In the genomic region with DNA sequence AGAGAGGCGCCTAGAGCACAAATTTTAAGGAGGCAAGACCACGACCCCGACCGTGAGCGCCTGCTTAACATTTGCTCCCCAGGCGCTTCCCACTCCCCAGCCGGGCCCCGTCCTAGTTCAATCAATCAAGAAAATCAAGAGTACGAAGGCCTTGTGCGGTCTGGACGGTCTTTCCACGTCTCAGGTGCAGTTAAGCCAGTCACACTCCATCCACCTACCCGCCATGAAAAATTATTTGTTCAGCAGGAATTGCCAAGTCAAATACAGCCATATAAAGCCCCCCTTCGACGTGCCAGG, we compare ENCODE assay signal across 8 cellular contexts. TPM values are rescaled to one million over a fixed set of nuclear protein-coding genes. Genes with fewer than 3 reads are reported as not detected.
DNase-seq lines count a peak whose midpoint lies in the region; ATAC-seq and TF ChIP-seq lines count a peak whose summit lies in the region.

No MANE protein-coding gene starts in this region.

- H3K27ac ChIP-seq in KMS-11 (peak overlapping the region; percentile 94), cingulate gyrus (ENCODE audit: low read depth, low read length) (peak overlapping the region; percentile 88)

- DNase-seq in GM06990 (ENCODE audit: extremely low read depth, insufficient read length), result no peak
- DNase-seq in mesothelial cell of epicardium (ENCODE audit: low spot score in 2 of 2, unreplicated experiment in 2 of 2), result no peak
- no peak for DNase-seq in AG20443 (ENCODE audit: low spot score)
- no peak for DNase-seq in HEK293T (ENCODE audit: extremely low spot score)
- DNase-seq in stimulated activated CD8-positive, alpha-beta memory T cell treated with anti-CD3 and anti-CD28 coated beads, Interleukin-4, amount 100 ng/mL, for 48 hours, result no peak

- H3K27ac Mint-ChIP-seq in mesothelial cell of epicardium, result peak overlapping the region; percentile 93

- H3K4me3 ChIP-seq in GM06990 (replicated peaks; ENCODE audit: low read depth, low read length), result peak overlapping the region; percentile 90
- no peak overlapping the region for H3K4me3 ChIP-seq in KMS-11 (IDR thresholded peaks at IDR 0.05; ENCODE audit: insufficient read depth, low read depth, low read length)

- CTCF ChIA-PET in HEK293T (lab: Yijun Ruan, JAX), result interaction anchor here (0.5 to 0.9 kb wide), 2 partner anchors 11 to 34 kb away, joined by 5 to 8 read pairs; no protein-coding TSS in a partner anchor

- ATAC-seq in HG03045 (IDR thresholded peaks at IDR 0.05; ENCODE audit: unreplicated experiment), result no peak

- peaks cover 45% of the 10 kb centered on the region for H3K4me1 Mint-ChIP-seq in mesothelial cell of epicardium

- H3K36me3 ChIP-seq in GM06990 (ENCODE audit: control insufficient read depth, insufficient read depth, low read length) (peaks cover 4% of the 10 kb centered on the region), KMS-11 (ENCODE audit: insufficient read depth) (no peaks in the 10 kb centered on the region)

- H3K9ac ChIP-seq in KMS-11, result peak overlapping the region; percentile 96

- H3K4me2 ChIP-seq in KMS-11, result peak overlapping the region; percentile 60

- H3K79me2 ChIP-seq in KMS-11 (ENCODE audit: insufficient read depth, low read depth), result peaks cover 46% of the 10 kb centered on the region

- H3K4me1 ChIP-seq in KMS-11 (ENCODE audit: low read depth, poor library complexity, severe bottlenecking), result peaks cover 18% of the 10 kb centered on the region

- H3K27me3 Mint-ChIP-seq in mesothelial cell of epicardium (ENCODE audit: low read depth), result no peaks in the 10 kb centered on the region

- peak overlapping the region; percentile 52 for H2AFZ ChIP-seq in KMS-11 (ENCODE audit: low read depth)

- no peaks in the 10 kb centered on the region for H4K20me1 ChIP-seq in KMS-11 (ENCODE audit: insufficient read depth)

- H3K27me3 ChIP-seq in GM06990 (replicated peaks; ENCODE audit: control insufficient read depth, insufficient read depth, low read length) (no peaks in the 10 kb centered on the region), KMS-11 (ENCODE audit: insufficient read depth, low read depth) (no peaks in the 10 kb centered on the region)

- no peaks in the 10 kb centered on the region for H3K9me3 Mint-ChIP-seq in mesothelial cell of epicardium

- no peaks in the 10 kb centered on the region for H3K36me3 Mint-ChIP-seq in mesothelial cell of epicardium

- TF ChIP-seq CTCF in GM06990 (IDR thresholded peaks at IDR 0.05; ENCODE audit: insufficient read depth, low read length, poor library complexity, severe bottlenecking), result no peak
- no peak for TF ChIP-seq CTCF in KMS-11 (conservative IDR thresholded peaks at IDR 0.05; ENCODE audit: low read depth, low read length)
- TF ChIP-seq CTCF in mesothelial cell of epicardium (IDR thresholded peaks at IDR 0.05; ENCODE audit: unreplicated experiment), result no peak

- POLR2A ChIA-PET in HEK293T (lab: Yijun Ruan, JAX), result interaction anchor here (1.3 to 3.3 kb wide), 7 partner anchors 12 to 254 kb away, joined by 3 to 37 read pairs (median 6); a partner anchor contains a TSS

- peak overlapping the region; percentile 82 for H3K4me3 Mint-ChIP-seq in mesothelial cell of epicardium

TF ChIP-seq in HEK293T, 16 proteins besides CTCF, POLR2A, EP300 and RAD21:
- TF ChIP-seq BHLHE40 (IDR thresholded peaks at IDR 0.05; ENCODE audit: borderline replicate concordance) (no peak), SP1 (IDR thresholded peaks at IDR 0.05) (no peak), ELF4 (IDR thresholded peaks at IDR 0.05) (no peak), CTBP1 (IDR thresholded peaks at IDR 0.05; ENCODE audit: borderline replicate concordance) (no peak), FOXA1 (IDR thresholded peaks at IDR 0.05) (no peak), TARDBP (IDR thresholded peaks at IDR 0.05) (no peak), LEF1 (IDR thresholded peaks at IDR 0.05; ENCODE audit: borderline replicate concordance) (no peak), ARNT (IDR thresholded peaks at IDR 0.05) (no peak), ZNF384 (IDR thresholded peaks at IDR 0.05) (no peak), NFRKB (IDR thresholded peaks at IDR 0.05) (no peak), L3MBTL2 (conservative IDR thresholded peaks at IDR 0.05) (no peak), FOXK2 (IDR thresholded peaks at IDR 0.05) (no peak), FOXM1 (IDR thresholded peaks at IDR 0.05; ENCODE audit: borderline replicate concordance) (no peak), SUZ12 (IDR thresholded peaks at IDR 0.05) (no peak), HDGF (IDR thresholded peaks at IDR 0.05; ENCODE audit: borderline replicate concordance) (no peak)
- TF ChIP-seq, protein P1, sequence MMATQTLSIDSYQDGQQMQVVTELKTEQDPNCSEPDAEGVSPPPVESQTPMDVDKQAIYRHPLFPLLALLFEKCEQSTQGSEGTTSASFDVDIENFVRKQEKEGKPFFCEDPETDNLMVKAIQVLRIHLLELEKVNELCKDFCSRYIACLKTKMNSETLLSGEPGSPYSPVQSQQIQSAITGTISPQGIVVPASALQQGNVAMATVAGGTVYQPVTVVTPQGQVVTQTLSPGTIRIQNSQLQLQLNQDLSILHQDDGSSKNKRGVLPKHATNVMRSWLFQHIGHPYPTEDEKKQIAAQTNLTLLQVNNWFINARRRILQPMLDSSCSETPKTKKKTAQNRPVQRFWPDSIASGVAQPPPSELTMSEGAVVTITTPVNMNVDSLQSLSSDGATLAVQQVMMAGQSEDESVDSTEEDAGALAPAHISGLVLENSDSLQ (IDR thresholded peaks at IDR 0.05), result no peak; the same call in 1 of the 2 replicates
TF ChIP-seq in HEK293T: peak in this region for 0.

RNA-seq across cellular contexts. Expression of a gene that starts 0.6 kb away (rescaled TPM):
- total RNA-seq in mesothelial cell of epicardium, result 8.8 to 10.9 TPM (median 9.2 TPM) in 3 replicates

RNA-seq across cellular contexts. Expression of a gene that starts 11.9 kb away (rescaled TPM):
- total RNA-seq in mesothelial cell of epicardium, result 1,338 to 1,394 TPM (median 1,392 TPM) in 3 replicates

RNA-seq across cellular contexts. Expression of a gene that starts 22.3 kb away (rescaled TPM):
- 148 to 149 TPM (median 149 TPM) in 3 replicates for total RNA-seq in mesothelial cell of epicardium

RNA-seq across cellular contexts. Expression of a gene that starts 22.5 kb away (rescaled TPM):
- total RNA-seq in mesothelial cell of epicardium, result 18.7 to 20.3 TPM (median 19.2 TPM) in 3 replicates

RNA-seq across cellular contexts. Expression of a gene that starts 36.9 kb away (rescaled TPM):
- 10.8 to 11.8 TPM (median 11.5 TPM) in 3 replicates for total RNA-seq in mesothelial cell of epicardium
